In genomic region chr6:30265594-30265993, GRCh38 we compare ENCODE assay signal across 3 cellular contexts.
TF ChIP-seq lines count a peak whose summit lies in the region.

No MANE protein-coding gene starts in this region.

TF ChIP-seq in HepG2, 621 proteins besides CTCF, POLR2A, EP300 and RAD21:
- TF ChIP-seq ZFP41 (CRISPR knock-in tag; IDR thresholded peaks at IDR 0.05; ENCODE audit: borderline replicate concordance) (no peak), ZNF749 (CRISPR knock-in tag; IDR thresholded peaks at IDR 0.05; ENCODE audit: borderline replicate concordance) (no peak), NFE2L2 (IDR thresholded peaks at IDR 0.05; ENCODE audit: low read length) (peak; percentile 87), SALL2 (CRISPR knock-in tag; IDR thresholded peaks at IDR 0.05) (no peak)

TF ChIP-seq in K562, 482 proteins besides CTCF, POLR2A, EP300 and RAD21 (continues in another document):
- no peak for TF ChIP-seq ZNF280B (CRISPR knock-in tag; IDR thresholded peaks at IDR 0.05)
- no peak for TF ChIP-seq GATAD2B (IDR thresholded peaks at IDR 0.05; ENCODE audit: borderline replicate concordance)
- TF ChIP-seq PRPF4 (IDR thresholded peaks at IDR 0.05; ENCODE audit: insufficient read depth, low read depth, low read length, poor library complexity, severe bottlenecking), result no peak
- no peak for TF ChIP-seq U2AF1 (optimal IDR thresholded peaks at IDR 0.05; ENCODE audit: low read depth, low read length)
- TF ChIP-seq GMEB1 (CRISPR knock-in tag; IDR thresholded peaks at IDR 0.05), result no peak
- no peak for TF ChIP-seq FOXP1 (CRISPR knock-in tag; IDR thresholded peaks at IDR 0.05)
- TF ChIP-seq PKNOX1 (IDR thresholded peaks at IDR 0.05), result no peak
- no peak for TF ChIP-seq CBX8 (IDR thresholded peaks at IDR 0.05; ENCODE audit: borderline replicate concordance, extremely low read depth, low read depth, low read length, poor library complexity, severe bottlenecking)
- TF ChIP-seq SIN3A (IDR thresholded peaks at IDR 0.05; ENCODE audit: borderline replicate concordance in 2 of 2, control insufficient read depth in 1 of 2, low read depth in 2 of 2, low read length in 2 of 2), result no peak
- no peak for TF ChIP-seq MXI1 (IDR thresholded peaks at IDR 0.05; ENCODE audit: low read depth, low read length)
- no peak for TF ChIP-seq SREBF2 (CRISPR knock-in tag; IDR thresholded peaks at IDR 0.05)
- no peak for TF ChIP-seq USF2 (CRISPR knock-in tag; IDR thresholded peaks at IDR 0.05)
- no peak for TF ChIP-seq MITF (IDR thresholded peaks at IDR 0.05)
- no peak for TF ChIP-seq MXD1 (CRISPR knock-in tag; IDR thresholded peaks at IDR 0.05; ENCODE audit: borderline replicate concordance, poor library complexity, severe bottlenecking)
- no peak for TF ChIP-seq RAD51 (IDR thresholded peaks at IDR 0.05; ENCODE audit: borderline replicate concordance, low read depth)
- no peak for TF ChIP-seq ELF1 (tag; IDR thresholded peaks at IDR 0.05)
- TF ChIP-seq NFXL1 (CRISPR knock-in tag; IDR thresholded peaks at IDR 0.05), result no peak
- TF ChIP-seq ZNF445 (CRISPR knock-in tag; IDR thresholded peaks at IDR 0.05; ENCODE audit: low read depth), result no peak
- TF ChIP-seq MEF2D (tag; conservative IDR thresholded peaks at IDR 0.05; ENCODE audit: low read depth), result no peak
- no peak for TF ChIP-seq KLF1 (tag; IDR thresholded peaks at IDR 0.05)
- no peak for TF ChIP-seq PYGO2 (tag; IDR thresholded peaks at IDR 0.05)
- no peak for TF ChIP-seq PURB (CRISPR knock-in tag; IDR thresholded peaks at IDR 0.05; ENCODE audit: low read depth)
- no peak for TF ChIP-seq ESRRA (IDR thresholded peaks at IDR 0.05; ENCODE audit: borderline replicate concordance, low read depth)
- TF ChIP-seq MAFG (tag; conservative IDR thresholded peaks at IDR 0.05), result peak; percentile 55; the same call in 1 of the 2 replicates
- TF ChIP-seq ZNF146 (CRISPR knock-in tag; IDR thresholded peaks at IDR 0.05; ENCODE audit: unreplicated experiment), result no peak
- TF ChIP-seq NFE2L1 (tag; IDR thresholded peaks at IDR 0.05; ENCODE audit: borderline replicate concordance, low read depth), result peak; percentile 48
- TF ChIP-seq ZEB2 (IDR thresholded peaks at IDR 0.05), result no peak
- peak; percentile 31 for TF ChIP-seq ZNF316 (IDR thresholded peaks at IDR 0.05)

TF ChIP-seq in SK-N-SH treated with all-trans-retinoic acid at 6 μM for 48 hours, 23 proteins besides CTCF, POLR2A, EP300 and RAD21:
- TF ChIP-seq ARNTL (CRISPR knock-in tag; IDR thresholded peaks at IDR 0.05; ENCODE audit: borderline replicate concordance, low read depth) (no peak), ISL1 (CRISPR knock-in tag; IDR thresholded peaks at IDR 0.05) (no peak), CREB5 (CRISPR knock-in tag; IDR thresholded peaks at IDR 0.05; ENCODE audit: low read depth) (no peak), ZNF565 (CRISPR knock-in tag; conservative IDR thresholded peaks at IDR 0.05; ENCODE audit: low read depth) (no peak), RARB (CRISPR knock-in tag; IDR thresholded peaks at IDR 0.05) (no peak), OSR1 (CRISPR knock-in tag; IDR thresholded peaks at IDR 0.05) (no peak), ESRRG (CRISPR knock-in tag; IDR thresholded peaks at IDR 0.05) (no peak), TCF4 (CRISPR knock-in tag; IDR thresholded peaks at IDR 0.05; ENCODE audit: borderline replicate concordance) (no peak), ZC3H10 (CRISPR knock-in tag; IDR thresholded peaks at IDR 0.05) (no peak), CSDC2 (CRISPR knock-in tag; IDR thresholded peaks at IDR 0.05) (no peak), ZFP30 (CRISPR knock-in tag; IDR thresholded peaks at IDR 0.05) (no peak)
